In the genomic region with DNA sequence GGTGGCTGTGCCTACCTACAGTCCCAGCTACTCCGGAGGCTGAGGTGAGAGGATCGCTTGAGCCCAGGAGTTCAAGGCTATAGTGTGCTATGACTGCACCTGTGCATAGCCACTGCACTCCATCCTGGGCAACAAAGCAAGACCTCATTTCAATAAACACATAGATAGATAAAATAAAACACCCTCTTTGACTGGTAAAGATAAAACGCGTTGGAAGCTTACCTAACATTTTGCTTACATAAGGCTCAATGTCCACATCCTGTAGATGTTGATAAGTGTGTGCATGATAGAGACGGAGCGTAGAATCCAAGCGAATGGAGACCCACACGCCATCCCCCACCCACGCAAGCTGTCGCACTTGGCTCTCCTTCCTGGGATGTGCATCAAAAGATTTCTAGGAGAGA, we compare ENCODE assay signal across 2 cellular contexts.
TF ChIP-seq lines count a peak whose summit lies in the region.

No MANE protein-coding gene starts in this region.

TF ChIP-seq in HepG2, 621 proteins besides CTCF, POLR2A, EP300 and RAD21 (continued from another document and continues in another):
- TF ChIP-seq, protein P1, sequence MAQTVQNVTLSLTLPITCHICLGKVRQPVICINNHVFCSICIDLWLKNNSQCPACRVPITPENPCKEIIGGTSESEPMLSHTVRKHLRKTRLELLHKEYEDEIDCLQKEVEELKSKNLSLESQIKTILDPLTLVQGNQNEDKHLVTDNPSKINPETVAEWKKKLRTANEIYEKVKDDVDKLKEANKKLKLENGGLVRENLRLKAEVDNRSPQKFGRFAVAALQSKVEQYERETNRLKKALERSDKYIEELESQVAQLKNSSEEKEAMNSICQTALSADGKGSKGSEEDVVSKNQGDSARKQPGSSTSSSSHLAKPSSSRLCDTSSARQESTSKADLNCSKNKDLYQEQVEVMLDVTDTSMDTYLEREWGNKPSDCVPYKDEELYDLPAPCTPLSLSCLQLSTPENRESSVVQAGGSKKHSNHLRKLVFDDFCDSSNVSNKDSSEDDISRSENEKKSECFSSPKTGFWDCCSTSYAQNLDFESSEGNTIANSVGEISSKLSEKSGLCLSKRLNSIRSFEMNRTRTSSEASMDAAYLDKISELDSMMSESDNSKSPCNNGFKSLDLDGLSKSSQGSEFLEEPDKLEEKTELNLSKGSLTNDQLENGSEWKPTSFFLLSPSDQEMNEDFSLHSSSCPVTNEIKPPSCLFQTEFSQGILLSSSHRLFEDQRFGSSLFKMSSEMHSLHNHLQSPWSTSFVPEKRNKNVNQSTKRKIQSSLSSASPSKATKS (CRISPR knock-in tag; IDR thresholded peaks at IDR 0.05): no peak
- TF ChIP-seq, protein P2, sequence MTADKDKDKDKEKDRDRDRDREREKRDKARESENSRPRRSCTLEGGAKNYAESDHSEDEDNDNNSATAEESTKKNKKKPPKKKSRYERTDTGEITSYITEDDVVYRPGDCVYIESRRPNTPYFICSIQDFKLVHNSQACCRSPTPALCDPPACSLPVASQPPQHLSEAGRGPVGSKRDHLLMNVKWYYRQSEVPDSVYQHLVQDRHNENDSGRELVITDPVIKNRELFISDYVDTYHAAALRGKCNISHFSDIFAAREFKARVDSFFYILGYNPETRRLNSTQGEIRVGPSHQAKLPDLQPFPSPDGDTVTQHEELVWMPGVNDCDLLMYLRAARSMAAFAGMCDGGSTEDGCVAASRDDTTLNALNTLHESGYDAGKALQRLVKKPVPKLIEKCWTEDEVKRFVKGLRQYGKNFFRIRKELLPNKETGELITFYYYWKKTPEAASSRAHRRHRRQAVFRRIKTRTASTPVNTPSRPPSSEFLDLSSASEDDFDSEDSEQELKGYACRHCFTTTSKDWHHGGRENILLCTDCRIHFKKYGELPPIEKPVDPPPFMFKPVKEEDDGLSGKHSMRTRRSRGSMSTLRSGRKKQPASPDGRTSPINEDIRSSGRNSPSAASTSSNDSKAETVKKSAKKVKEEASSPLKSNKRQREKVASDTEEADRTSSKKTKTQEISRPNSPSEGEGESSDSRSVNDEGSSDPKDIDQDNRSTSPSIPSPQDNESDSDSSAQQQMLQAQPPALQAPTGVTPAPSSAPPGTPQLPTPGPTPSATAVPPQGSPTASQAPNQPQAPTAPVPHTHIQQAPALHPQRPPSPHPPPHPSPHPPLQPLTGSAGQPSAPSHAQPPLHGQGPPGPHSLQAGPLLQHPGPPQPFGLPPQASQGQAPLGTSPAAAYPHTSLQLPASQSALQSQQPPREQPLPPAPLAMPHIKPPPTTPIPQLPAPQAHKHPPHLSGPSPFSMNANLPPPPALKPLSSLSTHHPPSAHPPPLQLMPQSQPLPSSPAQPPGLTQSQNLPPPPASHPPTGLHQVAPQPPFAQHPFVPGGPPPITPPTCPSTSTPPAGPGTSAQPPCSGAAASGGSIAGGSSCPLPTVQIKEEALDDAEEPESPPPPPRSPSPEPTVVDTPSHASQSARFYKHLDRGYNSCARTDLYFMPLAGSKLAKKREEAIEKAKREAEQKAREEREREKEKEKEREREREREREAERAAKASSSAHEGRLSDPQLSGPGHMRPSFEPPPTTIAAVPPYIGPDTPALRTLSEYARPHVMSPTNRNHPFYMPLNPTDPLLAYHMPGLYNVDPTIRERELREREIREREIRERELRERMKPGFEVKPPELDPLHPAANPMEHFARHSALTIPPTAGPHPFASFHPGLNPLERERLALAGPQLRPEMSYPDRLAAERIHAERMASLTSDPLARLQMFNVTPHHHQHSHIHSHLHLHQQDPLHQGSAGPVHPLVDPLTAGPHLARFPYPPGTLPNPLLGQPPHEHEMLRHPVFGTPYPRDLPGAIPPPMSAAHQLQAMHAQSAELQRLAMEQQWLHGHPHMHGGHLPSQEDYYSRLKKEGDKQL (CRISPR knock-in tag; IDR thresholded peaks at IDR 0.05; ENCODE audit: low read depth): peak; percentile 51; the same call in 1 of the 2 replicates
- TF ChIP-seq MEF2D (CRISPR knock-in tag; IDR thresholded peaks at IDR 0.05): peak; percentile 65; the same call in 1 of the 2 replicates
- TF ChIP-seq ZNF652 (CRISPR knock-in tag; IDR thresholded peaks at IDR 0.05; ENCODE audit: borderline replicate concordance, low read depth): peak; percentile 64; the same call in 1 of the 2 replicates
- TF ChIP-seq HDAC2 (CRISPR knock-in tag; IDR thresholded peaks at IDR 0.05): peak; percentile 90
- TF ChIP-seq MED8 (CRISPR knock-in tag; IDR thresholded peaks at IDR 0.05; ENCODE audit: insufficient replicate concordance): peak; percentile 45
- TF ChIP-seq, protein P3, sequence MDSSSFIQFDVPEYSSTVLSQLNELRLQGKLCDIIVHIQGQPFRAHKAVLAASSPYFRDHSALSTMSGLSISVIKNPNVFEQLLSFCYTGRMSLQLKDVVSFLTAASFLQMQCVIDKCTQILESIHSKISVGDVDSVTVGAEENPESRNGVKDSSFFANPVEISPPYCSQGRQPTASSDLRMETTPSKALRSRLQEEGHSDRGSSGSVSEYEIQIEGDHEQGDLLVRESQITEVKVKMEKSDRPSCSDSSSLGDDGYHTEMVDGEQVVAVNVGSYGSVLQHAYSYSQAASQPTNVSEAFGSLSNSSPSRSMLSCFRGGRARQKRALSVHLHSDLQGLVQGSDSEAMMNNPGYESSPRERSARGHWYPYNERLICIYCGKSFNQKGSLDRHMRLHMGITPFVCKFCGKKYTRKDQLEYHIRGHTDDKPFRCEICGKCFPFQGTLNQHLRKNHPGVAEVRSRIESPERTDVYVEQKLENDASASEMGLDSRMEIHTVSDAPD (CRISPR knock-in tag; IDR thresholded peaks at IDR 0.05): no peak
- no peak for TF ChIP-seq RNF2 (conservative IDR thresholded peaks at IDR 0.05; ENCODE audit: low read depth)
- peak; percentile 100 for TF ChIP-seq ZNF431 (CRISPR knock-in tag; IDR thresholded peaks at IDR 0.05; ENCODE audit: borderline replicate concordance, low read depth)
- TF ChIP-seq, protein P4, sequence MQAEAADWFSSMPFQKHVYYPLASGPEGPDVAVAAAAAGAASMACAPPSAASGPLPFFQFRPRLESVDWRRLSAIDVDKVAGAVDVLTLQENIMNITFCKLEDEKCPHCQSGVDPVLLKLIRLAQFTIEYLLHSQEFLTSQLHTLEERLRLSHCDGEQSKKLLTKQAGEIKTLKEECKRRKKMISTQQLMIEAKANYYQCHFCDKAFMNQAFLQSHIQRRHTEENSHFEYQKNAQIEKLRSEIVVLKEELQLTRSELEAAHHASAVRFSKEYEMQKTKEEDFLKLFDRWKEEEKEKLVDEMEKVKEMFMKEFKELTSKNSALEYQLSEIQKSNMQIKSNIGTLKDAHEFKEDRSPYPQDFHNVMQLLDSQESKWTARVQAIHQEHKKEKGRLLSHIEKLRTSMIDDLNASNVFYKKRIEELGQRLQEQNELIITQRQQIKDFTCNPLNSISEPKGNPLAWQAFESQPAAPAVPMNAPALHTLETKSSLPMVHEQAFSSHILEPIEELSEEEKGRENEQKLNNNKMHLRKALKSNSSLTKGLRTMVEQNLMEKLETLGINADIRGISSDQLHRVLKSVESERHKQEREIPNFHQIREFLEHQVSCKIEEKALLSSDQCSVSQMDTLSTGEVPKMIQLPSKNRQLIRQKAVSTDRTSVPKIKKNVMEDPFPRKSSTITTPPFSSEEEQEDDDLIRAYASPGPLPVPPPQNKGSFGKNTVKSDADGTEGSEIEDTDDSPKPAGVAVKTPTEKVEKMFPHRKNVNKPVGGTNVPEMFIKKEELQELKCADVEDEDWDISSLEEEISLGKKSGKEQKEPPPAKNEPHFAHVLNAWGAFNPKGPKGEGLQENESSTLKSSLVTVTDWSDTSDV (CRISPR knock-in tag; IDR thresholded peaks at IDR 0.05): no peak
- no peak for TF ChIP-seq ZNF10 (CRISPR knock-in tag; IDR thresholded peaks at IDR 0.05; ENCODE audit: borderline replicate concordance, low read depth)
- TF ChIP-seq NAIF1 (CRISPR knock-in tag; IDR thresholded peaks at IDR 0.05; ENCODE audit: borderline replicate concordance): peak; percentile 80; the same call in 1 of the 2 replicates

TF ChIP-seq in K562, 482 proteins besides CTCF, POLR2A, EP300 and RAD21 (continued from another document):
- peak; percentile 45; the same call in 1 of the 2 replicates for TF ChIP-seq DPF2 (IDR thresholded peaks at IDR 0.05)
- TF ChIP-seq, protein P5, sequence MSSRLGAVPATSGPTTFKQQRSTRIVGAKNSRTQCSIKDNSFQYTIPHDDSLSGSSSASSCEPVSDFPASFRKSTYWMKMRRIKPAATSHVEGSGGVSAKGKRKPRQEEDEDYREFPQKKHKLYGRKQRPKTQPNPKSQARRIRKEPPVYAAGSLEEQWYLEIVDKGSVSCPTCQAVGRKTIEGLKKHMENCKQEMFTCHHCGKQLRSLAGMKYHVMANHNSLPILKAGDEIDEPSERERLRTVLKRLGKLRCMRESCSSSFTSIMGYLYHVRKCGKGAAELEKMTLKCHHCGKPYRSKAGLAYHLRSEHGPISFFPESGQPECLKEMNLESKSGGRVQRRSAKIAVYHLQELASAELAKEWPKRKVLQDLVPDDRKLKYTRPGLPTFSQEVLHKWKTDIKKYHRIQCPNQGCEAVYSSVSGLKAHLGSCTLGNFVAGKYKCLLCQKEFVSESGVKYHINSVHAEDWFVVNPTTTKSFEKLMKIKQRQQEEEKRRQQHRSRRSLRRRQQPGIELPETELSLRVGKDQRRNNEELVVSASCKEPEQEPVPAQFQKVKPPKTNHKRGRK (tag; IDR thresholded peaks at IDR 0.05): no peak
- TF ChIP-seq, protein P6, sequence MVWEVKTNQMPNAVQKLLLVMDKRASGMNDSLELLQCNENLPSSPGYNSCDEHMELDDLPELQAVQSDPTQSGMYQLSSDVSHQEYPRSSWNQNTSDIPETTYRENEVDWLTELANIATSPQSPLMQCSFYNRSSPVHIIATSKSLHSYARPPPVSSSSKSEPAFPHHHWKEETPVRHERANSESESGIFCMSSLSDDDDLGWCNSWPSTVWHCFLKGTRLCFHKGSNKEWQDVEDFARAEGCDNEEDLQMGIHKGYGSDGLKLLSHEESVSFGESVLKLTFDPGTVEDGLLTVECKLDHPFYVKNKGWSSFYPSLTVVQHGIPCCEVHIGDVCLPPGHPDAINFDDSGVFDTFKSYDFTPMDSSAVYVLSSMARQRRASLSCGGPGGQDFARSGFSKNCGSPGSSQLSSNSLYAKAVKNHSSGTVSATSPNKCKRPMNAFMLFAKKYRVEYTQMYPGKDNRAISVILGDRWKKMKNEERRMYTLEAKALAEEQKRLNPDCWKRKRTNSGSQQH (CRISPR knock-in tag; IDR thresholded peaks at IDR 0.05): no peak
- TF ChIP-seq ZNF3 (CRISPR knock-in tag; IDR thresholded peaks at IDR 0.05): no peak
- no peak for TF ChIP-seq PPARD (CRISPR knock-in tag; IDR thresholded peaks at IDR 0.05)
- TF ChIP-seq TAL1 (IDR thresholded peaks at IDR 0.05): peak; percentile 65
- TF ChIP-seq TARDBP (IDR thresholded peaks at IDR 0.05): no peak
- no peak for TF ChIP-seq ZNF431 (CRISPR knock-in tag; IDR thresholded peaks at IDR 0.05)
- TF ChIP-seq THRAP3 (IDR thresholded peaks at IDR 0.05; ENCODE audit: borderline replicate concordance): no peak
- TF ChIP-seq, protein P7, sequence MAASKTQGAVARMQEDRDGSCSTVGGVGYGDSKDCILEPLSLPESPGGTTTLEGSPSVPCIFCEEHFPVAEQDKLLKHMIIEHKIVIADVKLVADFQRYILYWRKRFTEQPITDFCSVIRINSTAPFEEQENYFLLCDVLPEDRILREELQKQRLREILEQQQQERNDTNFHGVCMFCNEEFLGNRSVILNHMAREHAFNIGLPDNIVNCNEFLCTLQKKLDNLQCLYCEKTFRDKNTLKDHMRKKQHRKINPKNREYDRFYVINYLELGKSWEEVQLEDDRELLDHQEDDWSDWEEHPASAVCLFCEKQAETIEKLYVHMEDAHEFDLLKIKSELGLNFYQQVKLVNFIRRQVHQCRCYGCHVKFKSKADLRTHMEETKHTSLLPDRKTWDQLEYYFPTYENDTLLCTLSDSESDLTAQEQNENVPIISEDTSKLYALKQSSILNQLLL (CRISPR knock-in tag; IDR thresholded peaks at IDR 0.05; ENCODE audit: borderline replicate concordance): no peak
- no peak for TF ChIP-seq BCL6 (CRISPR knock-in tag; IDR thresholded peaks at IDR 0.05)
- TF ChIP-seq, protein P8, sequence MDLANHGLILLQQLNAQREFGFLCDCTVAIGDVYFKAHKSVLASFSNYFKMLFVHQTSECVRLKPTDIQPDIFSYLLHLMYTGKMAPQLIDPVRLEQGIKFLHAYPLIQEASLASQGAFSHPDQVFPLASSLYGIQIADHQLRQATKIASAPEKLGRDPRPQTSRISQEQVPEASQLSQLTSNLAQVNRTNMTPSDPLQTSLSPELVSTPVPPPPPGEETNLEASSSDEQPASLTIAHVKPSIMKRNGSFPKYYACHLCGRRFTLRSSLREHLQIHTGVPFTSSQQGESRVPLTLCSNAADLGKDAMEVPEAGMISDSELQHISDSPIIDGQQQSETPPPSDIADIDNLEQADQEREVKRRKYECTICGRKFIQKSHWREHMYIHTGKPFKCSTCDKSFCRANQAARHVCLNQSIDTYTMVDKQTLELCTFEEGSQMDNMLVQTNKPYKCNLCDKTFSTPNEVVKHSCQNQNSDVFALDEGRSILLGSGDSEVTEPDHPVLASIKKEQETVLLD (IDR thresholded peaks at IDR 0.05): no peak
- TF ChIP-seq TRIM24 (IDR thresholded peaks at IDR 0.05): no peak; a peak in 1 of 4 replicates
- TF ChIP-seq GABPB1 (CRISPR knock-in tag; IDR thresholded peaks at IDR 0.05): no peak
- TF ChIP-seq, protein P9, sequence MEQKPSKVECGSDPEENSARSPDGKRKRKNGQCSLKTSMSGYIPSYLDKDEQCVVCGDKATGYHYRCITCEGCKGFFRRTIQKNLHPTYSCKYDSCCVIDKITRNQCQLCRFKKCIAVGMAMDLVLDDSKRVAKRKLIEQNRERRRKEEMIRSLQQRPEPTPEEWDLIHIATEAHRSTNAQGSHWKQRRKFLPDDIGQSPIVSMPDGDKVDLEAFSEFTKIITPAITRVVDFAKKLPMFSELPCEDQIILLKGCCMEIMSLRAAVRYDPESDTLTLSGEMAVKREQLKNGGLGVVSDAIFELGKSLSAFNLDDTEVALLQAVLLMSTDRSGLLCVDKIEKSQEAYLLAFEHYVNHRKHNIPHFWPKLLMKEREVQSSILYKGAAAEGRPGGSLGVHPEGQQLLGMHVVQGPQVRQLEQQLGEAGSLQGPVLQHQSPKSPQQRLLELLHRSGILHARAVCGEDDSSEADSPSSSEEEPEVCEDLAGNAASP (IDR thresholded peaks at IDR 0.05): no peak
- no peak for TF ChIP-seq PRMT5 (CRISPR knock-in tag; IDR thresholded peaks at IDR 0.05)
- TF ChIP-seq RCOR1 (IDR thresholded peaks at IDR 0.05; ENCODE audit: borderline replicate concordance in 1 of 2, low read depth in 2 of 2, low read length in 2 of 2): peak in 1 of 2 experiments; percentile 67; a peak in 1 of 4 replicates
- TF ChIP-seq, protein P10, sequence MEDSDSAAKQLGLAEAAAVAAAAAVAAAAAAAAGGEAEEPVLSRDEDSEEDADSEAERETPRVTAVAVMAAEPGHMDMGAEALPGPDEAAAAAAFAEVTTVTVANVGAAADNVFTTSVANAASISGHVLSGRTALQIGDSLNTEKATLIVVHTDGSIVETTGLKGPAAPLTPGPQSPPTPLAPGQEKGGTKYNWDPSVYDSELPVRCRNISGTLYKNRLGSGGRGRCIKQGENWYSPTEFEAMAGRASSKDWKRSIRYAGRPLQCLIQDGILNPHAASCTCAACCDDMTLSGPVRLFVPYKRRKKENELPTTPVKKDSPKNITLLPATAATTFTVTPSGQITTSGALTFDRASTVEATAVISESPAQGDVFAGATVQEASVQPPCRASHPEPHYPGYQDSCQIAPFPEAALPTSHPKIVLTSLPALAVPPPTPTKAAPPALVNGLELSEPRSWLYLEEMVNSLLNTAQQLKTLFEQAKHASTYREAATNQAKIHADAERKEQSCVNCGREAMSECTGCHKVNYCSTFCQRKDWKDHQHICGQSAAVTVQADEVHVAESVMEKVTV (CRISPR knock-in tag; IDR thresholded peaks at IDR 0.05): no peak
- no peak for TF ChIP-seq NFATC3 (IDR thresholded peaks at IDR 0.05)
- peak; percentile 70 for TF ChIP-seq CBFA2T3 (IDR thresholded peaks at IDR 0.05)
- TF ChIP-seq SMAD2 (IDR thresholded peaks at IDR 0.05; ENCODE audit: low read depth, low read length): no peak
- no peak for TF ChIP-seq NR3C1 (CRISPR knock-in tag; IDR thresholded peaks at IDR 0.05)
- TF ChIP-seq FOSL1 (tag; conservative IDR thresholded peaks at IDR 0.05): no peak
